18 cellular contexts compared by ENCODE assay signal in the genomic region with DNA sequence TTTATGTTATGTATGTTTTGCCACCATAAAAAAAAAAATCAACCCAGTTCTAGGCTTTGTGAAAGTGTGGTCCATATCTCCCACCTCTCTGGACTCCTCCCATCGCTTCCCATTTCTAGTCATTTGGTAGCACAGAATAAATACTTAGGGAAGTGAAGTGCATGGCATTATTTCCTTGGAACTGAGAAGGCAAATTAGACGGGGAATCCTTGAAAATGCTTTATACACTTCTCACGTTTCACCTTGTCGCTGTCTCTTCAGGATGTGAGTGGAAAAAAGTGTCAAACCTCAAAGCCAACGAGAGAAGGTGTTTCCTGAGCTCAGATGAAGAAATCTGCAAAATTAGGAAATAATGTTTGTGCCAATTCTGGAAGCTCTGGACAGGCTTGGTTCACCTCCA.
"Had no signal": no experiment of that assay in that cellular context is flagged by ENCODE, and none has a peak within 500 bp of the region (broad histone marks: within the 10 kb centered on the region; RNA-seq: fewer than 3 reads in every experiment).

No MANE protein-coding gene starts in this region.

- DNase-seq: occipital lobe; ovary; posterior cingulate gyrus; psoas muscle; right cardiac atrium; right lobe of liver; sigmoid colon; small intestine; stimulated activated CD4-positive, alpha-beta T cell treated with anti-CD3 and anti-CD28 coated beads, Interleukin-15, amount 100 ng/mL, for 24 hours; stimulated activated CD4-positive, alpha-beta T cell treated with anti-CD3 and anti-CD28 coated beads, Interleukin-2, amount 100 ng/mL, for 24 hours; stimulated activated CD4-positive, alpha-beta T cell treated with anti-CD3 and anti-CD28 coated beads, Interleukin-2, amount 100 ng/mL, for 48 hours; stimulated activated CD4-positive, alpha-beta T cell treated with anti-CD3 and anti-CD28 coated beads, Interleukin-4, amount 100 ng/mL, for 24 hours; stimulated activated naive B cell treated with anti-CD40 and anti-IgM and Interleukin-4, amounts not matched to agents 10 μg/mL and 1 μg/mL and 100 μg/mL, for 72 hours; stimulated activated naive CD4-positive, alpha-beta T cell treated with Interleukin-2 at 50 U/mL for 16 hours; stomach; thyroid gland; trophoblast cell; upper lobe of left lung had no signal
